21 cellular contexts compared by ENCODE assay signal in genomic region chr22:48649466-48649865, GRCh38.
"Had no signal": no experiment of that assay in that cellular context is flagged by ENCODE, and none has a peak within 500 bp of the region (broad histone marks: within the 10 kb centered on the region; RNA-seq: fewer than 3 reads in every experiment).

No MANE protein-coding gene starts in this region.

- H3K4me1 ChIP-seq: SJCRH30 had no signal

- H3K36me3 ChIP-seq: SJCRH30 had no signal

- H3K9me3 ChIP-seq: SJCRH30 had no signal

- H3K27me3 ChIP-seq: SJCRH30 had no signal

- DNase-seq: IMR-90, Karpas-422, KG1, MM.1S, NCI-H1092 treated with DMSO at 0.1 percent for 48 hours, NCI-H1436, NCI-H187, NCI-H2029, NCI-H2081 treated with DMSO at 0.1 percent for 48 hours, NCI-H2171, NCI-H226, NCI-H446, NCI-H510A, NCI-H524 treated with DMSO at 0.1 percent for 48 hours, NCI-H69, NCI-H774, RPMI8226, SHP77 treated with DMSO at 0.1 percent for 48 hours, SJCRH30 had no signal

- H3K27ac ChIP-seq: SJCRH30 had no signal

- ATAC-seq: HepG2, SK-N-SH treated with all-trans-retinoic acid at 6 μM for 48 hours had no signal

- H3K4me3 ChIP-seq: SJCRH30 had no signal
